23 cellular contexts compared by ENCODE assay signal in the genomic region with DNA sequence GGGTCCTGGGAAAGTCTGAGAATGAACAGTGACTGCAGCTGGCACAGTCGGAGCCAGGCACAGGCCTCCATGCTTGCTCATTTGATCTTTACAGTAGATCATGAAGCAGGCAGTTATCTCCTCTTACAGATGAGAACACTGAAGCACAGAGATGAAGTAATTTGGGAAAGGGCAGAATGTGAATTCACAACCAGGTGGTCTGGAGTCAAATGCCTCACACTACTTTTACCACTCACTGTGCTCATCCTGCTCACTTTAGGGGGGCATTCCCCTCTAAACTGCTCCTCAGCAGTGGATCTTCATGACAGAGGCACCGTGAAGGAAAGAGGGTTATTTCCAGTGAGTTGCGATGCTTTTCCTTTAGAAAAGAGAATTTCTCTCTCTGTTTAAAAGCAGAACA. TPM values are rescaled to one million over a fixed set of nuclear protein-coding genes. Genes with fewer than 3 reads are reported as not detected.
DNase-seq lines count a peak whose midpoint lies in the region; ATAC-seq and TF ChIP-seq lines count a peak whose summit lies in the region.
"Had no signal": no experiment of that assay in that cellular context is flagged by ENCODE, and none has a peak within 500 bp of the region (broad histone marks: within the 10 kb centered on the region; RNA-seq: fewer than 3 reads in every experiment).

No MANE protein-coding gene starts in this region.

- H3K4me3 ChIP-seq in PC-9 = no peak overlapping the region
- H3K4me3 ChIP-seq in left lung = no peak overlapping the region
- H3K4me3 ChIP-seq in skeletal muscle tissue (ENCODE audit: low read length in 3 of 3) = no peak overlapping the region
- H3K4me3 ChIP-seq: gastroesophageal sphincter, GM12878, testis had no signal

- H3K27me3 Mint-ChIP-seq in CD14-positive monocyte (ENCODE audit: low read depth in 3 of 3) = peaks cover 0 to 3% (median 0%) of the 10 kb centered on the region in 3 donors
- H3K27me3 Mint-ChIP-seq: activated CD4-positive, alpha-beta memory T cell treated with anti-CD3 and anti-CD28 coated beads for 36 hours; CD4-positive, alpha-beta memory T cell; central memory CD8-positive, alpha-beta T cell had no signal

- peak; percentile 22 for ATAC-seq in left lung
- ATAC-seq: esophagus mucosa, GM12878 had no signal

- POLR2A ChIA-PET in PC-9 (lab: Charles Lee; ENCODE audit: unreplicated experiment) = interaction anchor here (0.7 kb wide), 1 partner anchor 9 kb away, joined by 3 read pairs; no protein-coding TSS in a partner anchor

- peaks cover 51 to 74% of the 10 kb centered on the region in 2 donors for H3K36me3 Mint-ChIP-seq in CD14-positive monocyte

- H3K4me1 ChIP-seq in PC-9 (replicated peaks; ENCODE audit: insufficient read depth) (peaks cover 24% of the 10 kb centered on the region), left lung (peaks cover 0 to 60% of the 10 kb centered on the region in 2 donors), skeletal muscle tissue (ENCODE audit: control insufficient read depth in 3 of 3, insufficient read depth in 3 of 3, low read length in 3 of 3) (no peaks in the 10 kb centered on the region)
- H3K4me1 ChIP-seq: gastroesophageal sphincter, testis had no signal

- H3K27ac Mint-ChIP-seq in CD14-positive monocyte = peak overlapping the region; percentile 94 to 99 (median 98)

- CTCF ChIA-PET in PC-9 (lab: Charles Lee) = no interaction called here

- H3K9me2 ChIP-seq in PC-9 (ENCODE audit: insufficient read depth) = no peaks in the 10 kb centered on the region

- H3K9ac ChIP-seq in skeletal muscle tissue (ENCODE audit: low read depth in 1 of 3, low read length in 3 of 3) = no peak overlapping the region

- no TSS peak for BruUV-seq in PC-9 (replicated peaks; lab: Mats Ljungman, UMichigan)

- H2AFZ ChIP-seq in PC-9 = no peak overlapping the region

- H3K36me3 ChIP-seq in PC-9 (ENCODE audit: low read depth) (no peaks in the 10 kb centered on the region), left lung (no peaks in the 10 kb centered on the region), skeletal muscle tissue (ENCODE audit: control insufficient read depth in 3 of 3, insufficient read depth in 3 of 3, low read length in 3 of 3) (no peaks in the 10 kb centered on the region)
- H3K36me3 ChIP-seq: gastroesophageal sphincter had no signal

- peak overlapping the region; percentile 34 for H3K27ac ChIP-seq in PC-9
- H3K27ac ChIP-seq in left lung = peak overlapping the region; percentile 76 to 95
- H3K27ac ChIP-seq in skeletal muscle tissue (ENCODE audit: low read depth, low read length) = peak overlapping the region; percentile 28
- H3K27ac ChIP-seq: gastroesophageal sphincter, testis had no signal

- H3K27me3 ChIP-seq in PC-9 (ENCODE audit: insufficient read depth, low read depth) = no peaks in the 10 kb centered on the region
- H3K27me3 ChIP-seq in left lung = no peaks in the 10 kb centered on the region
- H3K27me3 ChIP-seq in skeletal muscle tissue (ENCODE audit: control insufficient read depth in 3 of 3, insufficient read depth in 3 of 3, low read length in 3 of 3) = no peaks in the 10 kb centered on the region
- H3K27me3 ChIP-seq: testis had no signal

- no peak for DNase-seq in CD14-positive monocyte (ENCODE audit: low spot score)
- no peak for DNase-seq in PC-9
- no peak for DNase-seq in left lung
- DNase-seq in GOT3 (lab: John Stamatoyannopoulos, UW) = no peak
- DNase-seq in cerebellum (ENCODE audit: low spot score) = no peak
- no peak for DNase-seq in mesenteric fat pad (ENCODE audit: low spot score)
- no peak for DNase-seq in hippocampal formation (lab: John Stamatoyannopoulos, UW)
- DNase-seq: activated CD4-positive, alpha-beta memory T cell treated with anti-CD3 and anti-CD28 coated beads for 36 hours; activated CD4-positive, CD25-positive, alpha-beta regulatory T cell; activated gamma-delta T cell treated with Interleukin-2 at 50 U/mL for 16 hours; CD4-positive, alpha-beta memory T cell; H9; NCI-H1417 treated with DMSO at 0.1 percent for 48 hours; NCI-H524 treated with DMSO at 0.1 percent for 48 hours; stimulated activated CD8-positive, alpha-beta memory T cell treated with anti-CD3 and anti-CD28 coated beads, Interleukin-4, amount 100 ng/mL, for 48 hours; T-helper 9 cell; testis had no signal

- H3K9me3 Mint-ChIP-seq in CD14-positive monocyte = peaks cover 0 to 2% (median 0%) of the 10 kb centered on the region in 7 donors
- H3K9me3 Mint-ChIP-seq: activated CD4-positive, alpha-beta memory T cell treated with anti-CD3 and anti-CD28 coated beads for 36 hours; CD4-positive, alpha-beta memory T cell; central memory CD8-positive, alpha-beta T cell; H9 had no signal

- H3K79me2 ChIP-seq in PC-9 (ENCODE audit: low read depth) = no peaks in the 10 kb centered on the region

- H3K9me3 ChIP-seq in PC-9 (ENCODE audit: insufficient read depth, low read depth) (no peaks in the 10 kb centered on the region), left lung (no peaks in the 10 kb centered on the region), skeletal muscle tissue (ENCODE audit: control insufficient read depth in 3 of 3, low read length in 3 of 3) (no peaks in the 10 kb centered on the region)
- H3K9me3 ChIP-seq: gastroesophageal sphincter, testis had no signal

- H4K20me1 ChIP-seq in PC-9 (ENCODE audit: insufficient read depth) = no peaks in the 10 kb centered on the region

- intact Hi-C loops in CD14-positive monocyte (cut with micrococcal nuclease) = loop anchor here in 1 of 2 donors (10.0 kb wide), 1 partner anchor 48 kb away; no protein-coding TSS in a partner anchor
- intact Hi-C loops in PC-9 (cut with micrococcal nuclease; ENCODE audit: unreplicated experiment) = no loop called here
- intact Hi-C loops in left lung (cut with DNase I) = no loop called here

- H3K4me3 Mint-ChIP-seq in CD14-positive monocyte = no peak overlapping the region
- H3K4me3 Mint-ChIP-seq: activated CD4-positive, alpha-beta memory T cell treated with anti-CD3 and anti-CD28 coated beads for 36 hours; CD4-positive, alpha-beta memory T cell; central memory CD8-positive, alpha-beta T cell had no signal

- no peak for TF ChIP-seq CTCF in CD14-positive monocyte (IDR thresholded peaks at IDR 0.05)
- no peak for TF ChIP-seq CTCF in PC-9 (conservative IDR thresholded peaks at IDR 0.05)
- no peak for TF ChIP-seq CTCF in left lung (IDR thresholded peaks at IDR 0.05)

- peaks cover 95% of the 10 kb centered on the region for H3K4me1 Mint-ChIP-seq in CD14-positive monocyte

- H3K4me2 ChIP-seq in PC-9 = peak overlapping the region; percentile 34

- peaks cover 11% of the 10 kb centered on the region; the same call in 1 of the 2 replicates for H3F3A ChIP-seq in PC-9 (ENCODE audit: insufficient read depth, low read depth)

RNA-seq across cellular contexts. Expression of a gene that starts 15.1 kb away (rescaled TPM):
- polyA plus RNA-seq in CD14-positive monocyte = 100 to 1,000 TPM; 219 to 250 TPM
- total RNA-seq in PC-9 (2021) = 9.1 and 9.8 TPM in 2 replicates
- 10 to 100 TPM; 25.7 to 75.6 TPM for total RNA-seq in left lung
- 2.6 TPM for total RNA-seq in skeletal muscle tissue
- 40.6 TPM for total RNA-seq in cerebellum
- total RNA-seq in mesenteric fat pad = 52.8 TPM
- total RNA-seq: HT-29 had no signal

Comparison
In these comparisons a context has a peak if more than half of its experiments do, and no peak if none do; other contexts are left out.
1. H3K27ac ChIP-seq: peak in every context shown above with its lines; median percentile 86 in left lung; 34 in PC-9; 28 in skeletal muscle tissue.